8 cellular contexts compared by ENCODE assay signal in genomic region chr14:60724080-60724618, GRCh38. TPM values are rescaled to one million over a fixed set of nuclear protein-coding genes. Genes with fewer than 3 reads are reported as not detected.
A peak's percentile ranks its signal among the peaks of the same experiment; 100 is the strongest.
DNase-seq lines count a peak whose midpoint lies in the region; ATAC-seq and TF ChIP-seq lines count a peak whose summit lies in the region.

Gene SIX4 (minus strand): TSS chr14:60724351. CDS start chr14:60724074, 277 bp downstream.

- peaks cover 25% of the 10 kb centered on the region for H3K4me1 Mint-ChIP-seq in activated T-helper 1 cell treated with anti-CD3 and anti-CD28 coated beads, Interleukin-12 subunit alpha, Interleukin-12 subunit beta, Interleukin-2, Interleukin-4 antibody, amounts not matched to agents 30 ng/mL and 10 ng/mL and 1 ng/mL, durations not matched to agents 14 hours and 24 hours and 36 hours (ENCODE audit: low read depth)
- H3K4me1 Mint-ChIP-seq in nephron progenitor cell: peaks cover 37% of the 10 kb centered on the region

- peak within 1 kb of the TSS; percentile 91 for H3K4me3 Mint-ChIP-seq in activated T-helper 1 cell treated with anti-CD3 and anti-CD28 coated beads, Interleukin-12 subunit alpha, Interleukin-12 subunit beta, Interleukin-2, Interleukin-4 antibody, amounts not matched to agents 30 ng/mL and 10 ng/mL and 1 ng/mL, durations not matched to agents 14 hours and 24 hours and 36 hours
- peak within 1 kb of the TSS; percentile 96 for H3K4me3 Mint-ChIP-seq in nephron progenitor cell

- no peak for TF ChIP-seq CTCF in AG09319 (IDR thresholded peaks at IDR 0.05; ENCODE audit: low read depth, low read length)
- TF ChIP-seq CTCF in nephron progenitor cell (IDR thresholded peaks at IDR 0.05): no peak

- H3K27me3 Mint-ChIP-seq in activated T-helper 1 cell treated with anti-CD3 and anti-CD28 coated beads, Interleukin-12 subunit alpha, Interleukin-12 subunit beta, Interleukin-2, Interleukin-4 antibody, amounts not matched to agents 30 ng/mL and 10 ng/mL and 1 ng/mL, durations not matched to agents 14 hours and 24 hours and 36 hours (ENCODE audit: insufficient read depth): peaks cover 75% of the 10 kb centered on the region
- H3K27me3 Mint-ChIP-seq in nephron progenitor cell (ENCODE audit: low read depth, poor library complexity): no peaks in the 10 kb centered on the region

- peak within 1 kb of the TSS; percentile 67 for H3K27ac Mint-ChIP-seq in activated T-helper 1 cell treated with anti-CD3 and anti-CD28 coated beads, Interleukin-12 subunit alpha, Interleukin-12 subunit beta, Interleukin-2, Interleukin-4 antibody, amounts not matched to agents 30 ng/mL and 10 ng/mL and 1 ng/mL, durations not matched to agents 14 hours and 24 hours and 36 hours
- peak within 1 kb of the TSS; percentile 99 for H3K27ac Mint-ChIP-seq in nephron progenitor cell

- DNase-seq in AG09319 (ENCODE audit: extremely low read depth, low read depth) (peak; percentile 83), NCI-H524 treated with DMSO at 0.1 percent for 48 hours (lab: John Stamatoyannopoulos, UW) (peak; percentile 81), foreskin melanocyte (peak; percentile 16), nephron progenitor cell (peak; percentile 78)
- DNase-seq in activated T-helper 1 cell treated with anti-CD3 and anti-CD28 coated beads, Interleukin-12 subunit alpha, Interleukin-12 subunit beta, Interleukin-2, Interleukin-4 antibody, amounts not matched to agents 30 ng/mL and 10 ng/mL and 1 ng/mL, durations not matched to agents 14 hours and 24 hours and 36 hours (ENCODE audit: low spot score): no peak

- H3K36me3 Mint-ChIP-seq in activated T-helper 1 cell treated with anti-CD3 and anti-CD28 coated beads, Interleukin-12 subunit alpha, Interleukin-12 subunit beta, Interleukin-2, Interleukin-4 antibody, amounts not matched to agents 30 ng/mL and 10 ng/mL and 1 ng/mL, durations not matched to agents 14 hours and 24 hours and 36 hours (ENCODE audit: low read depth): no peaks in the 10 kb centered on the region
- peaks cover 45% of the 10 kb centered on the region for H3K36me3 Mint-ChIP-seq in nephron progenitor cell (ENCODE audit: low read depth)

- no peaks in the 10 kb centered on the region for H3K9me3 Mint-ChIP-seq in activated T-helper 1 cell treated with anti-CD3 and anti-CD28 coated beads, Interleukin-12 subunit alpha, Interleukin-12 subunit beta, Interleukin-2, Interleukin-4 antibody, amounts not matched to agents 30 ng/mL and 10 ng/mL and 1 ng/mL, durations not matched to agents 14 hours and 24 hours and 36 hours
- peaks cover 26% of the 10 kb centered on the region for H3K9me3 Mint-ChIP-seq in nephron progenitor cell

- ATAC-seq in GM18861 (IDR thresholded peaks at IDR 0.05; ENCODE audit: unreplicated experiment): peak; percentile 55
- peak; percentile 49 for ATAC-seq in HG03460 (IDR thresholded peaks at IDR 0.05; ENCODE audit: unreplicated experiment)
- ATAC-seq in GM19467 (IDR thresholded peaks at IDR 0.05; ENCODE audit: unreplicated experiment): no peak

- intact Hi-C loops in activated T-helper 1 cell treated with anti-CD3 and anti-CD28 coated beads, Interleukin-12 subunit alpha, Interleukin-12 subunit beta, Interleukin-2, Interleukin-4 antibody, amounts not matched to agents 30 ng/mL and 10 ng/mL and 1 ng/mL, durations not matched to agents 14 hours and 24 hours and 36 hours (cut with micrococcal nuclease): loop anchor here (1.0 to 10.0 kb wide), 3 partner anchors 10 to 531 kb away; partner anchors contain the start of gene MNAT1

RNA-seq across cellular contexts. Expression of gene SIX4, which starts in this region (rescaled TPM):
- total RNA-seq in activated T-helper 1 cell treated with anti-CD3 and anti-CD28 coated beads, Interleukin-12 subunit alpha, Interleukin-12 subunit beta, Interleukin-2, Interleukin-4 antibody, amounts not matched to agents 30 ng/mL and 10 ng/mL and 1 ng/mL, durations not matched to agents 14 hours and 24 hours and 36 hours: 0.57 and 1.1 TPM in 2 replicates
